ENCODE assay signal across 2 cellular contexts in genomic region chr13:29439601-29440381, GRCh38.
TF ChIP-seq lines count a peak whose summit lies in the region.

No MANE protein-coding gene starts in this region.

TF ChIP-seq in IMR-90, 13 proteins besides CTCF, POLR2A, EP300 and RAD21 (continued from another document):
- TF ChIP-seq ELK1 (IDR thresholded peaks at IDR 0.05; ENCODE audit: borderline replicate concordance, low read depth, low read length) = no peak
- peak; percentile 35; the same call in 1 of the 2 replicates for TF ChIP-seq CEBPB (IDR thresholded peaks at IDR 0.05; ENCODE audit: low read depth, low read length)

TF ChIP-seq in neural cell, 6 proteins besides CTCF, POLR2A, EP300 and RAD21 (continued from another document):
- TF ChIP-seq REST (IDR thresholded peaks at IDR 0.05; ENCODE audit: borderline replicate concordance) (peak; percentile 71), TAF1 (IDR thresholded peaks at IDR 0.05; ENCODE audit: low read depth) (no peak), EZH2 (IDR thresholded peaks at IDR 0.05; ENCODE audit: borderline replicate concordance, insufficient read depth, low read length, poor library complexity, severe bottlenecking) (no peak)
